In genomic region chr14:54976316-54976715, GRCh38 we compare ENCODE assay signal across 16 cellular contexts. TPM values are rescaled to one million over a fixed set of nuclear protein-coding genes. Genes with fewer than 3 reads are reported as not detected.
A peak's percentile ranks its signal among the peaks of the same experiment; 100 is the strongest.
DNase-seq lines count a peak whose midpoint lies in the region; FAIRE-seq and TF ChIP-seq lines count a peak whose summit lies in the region.
"Had no signal": no experiment of that assay in that cellular context is flagged by ENCODE, and none has a peak within 500 bp of the region (broad histone marks: within the 10 kb centered on the region; RNA-seq: fewer than 3 reads in every experiment).

No MANE protein-coding gene starts in this region.

- H4K20me1 ChIP-seq in astrocyte (ENCODE audit: insufficient read depth, low read length), result no peaks in the 10 kb centered on the region

- peaks cover 3% of the 10 kb centered on the region for H3K4me1 Mint-ChIP-seq in astrocyte (ENCODE audit: low read depth, unreplicated experiment)
- H3K4me1 Mint-ChIP-seq: B cell, nephron had no signal

- H2AFZ ChIP-seq in astrocyte (ENCODE audit: low read depth, low read length), result peak overlapping the region; percentile 4

- H3K27me3 Mint-ChIP-seq in astrocyte (ENCODE audit: low read depth, unreplicated experiment), result no peaks in the 10 kb centered on the region
- H3K27me3 Mint-ChIP-seq: B cell had no signal

- H3K4me2 ChIP-seq in astrocyte (ENCODE audit: low read length), result peak overlapping the region; percentile 65

- H3K4me3 ChIP-seq in astrocyte (ENCODE audit: insufficient read depth, low read depth, low read length), result no peak overlapping the region
- H3K4me3 ChIP-seq: smooth muscle cell had no signal

- no peaks in the 10 kb centered on the region for H3K27me3 ChIP-seq in astrocyte (ENCODE audit: insufficient read depth, low read length)

- no peaks in the 10 kb centered on the region for H3K36me3 Mint-ChIP-seq in astrocyte (ENCODE audit: low read depth, unreplicated experiment)

- no peak overlapping the region for H3K9ac ChIP-seq in astrocyte (ENCODE audit: low read length)

- H3K9me3 ChIP-seq in astrocyte (ENCODE audit: insufficient read depth, low read depth, low read length), result no peaks in the 10 kb centered on the region

- DNase-seq in ACHN (peak; percentile 24), HTR-8/SVneo (ENCODE audit: insufficient read length, low spot score) (peak; percentile 51), astrocyte (ENCODE audit: low read depth) (peak; percentile 87), glomerular endothelial cell (ENCODE audit: extremely low read depth, low read depth, low spot score) (peak; percentile 31), HuH-7.5 (ENCODE audit: low spot score) (no peak), NCI-H1105 (lab: John Stamatoyannopoulos, UW) (no peak), germinal center (ENCODE audit: low spot score) (no peak), COLO829 (ENCODE audit: low spot score) (no peak)
- DNase-seq: activated CD8-positive, alpha-beta memory T cell treated with anti-CD3 and anti-CD28 coated beads, Interleukin-2, amount 50 U/mL, for 48 hours; aorta; NCI-H1105 treated with DMSO at 0.1 percent for 48 hours; T-helper 9 cell had no signal

- peaks cover 2% of the 10 kb centered on the region for H3K36me3 ChIP-seq in astrocyte (ENCODE audit: insufficient read depth, low read length)

- in situ Hi-C loops in ACHN (cut with HindIII; ENCODE audit: low pct_ligation_motif_present, low pct_unique_long_range_greater_than_20kb, low sequenced_read_pairs), result no loop called here

- FAIRE-seq in HTR-8/SVneo (lab: Jason Lieb, UNC) (peak; percentile 49), astrocyte (lab: Jason Lieb, UNC) (peak; percentile 81)
- FAIRE-seq: islet of Langerhans had no signal

- peak overlapping the region; percentile 57 for H3K27ac ChIP-seq in astrocyte (ENCODE audit: low read depth, low read length)

- H3K79me2 ChIP-seq in astrocyte (ENCODE audit: insufficient read depth, low read length), result no peaks in the 10 kb centered on the region

- peaks cover 13% of the 10 kb centered on the region for H3K4me1 ChIP-seq in astrocyte (ENCODE audit: insufficient read depth, low read length)

- no peak for TF ChIP-seq CTCF in astrocyte (IDR thresholded peaks at IDR 0.05; ENCODE audit: insufficient read depth, low read depth, low read length)

- H3K4me3 Mint-ChIP-seq in astrocyte (ENCODE audit: unreplicated experiment), result no peak overlapping the region
- H3K4me3 Mint-ChIP-seq: B cell, nephron had no signal

- no peaks in the 10 kb centered on the region for H3K9me3 Mint-ChIP-seq in astrocyte (ENCODE audit: unreplicated experiment)
- H3K9me3 Mint-ChIP-seq: nephron had no signal

- peak overlapping the region; percentile 66 for H3K27ac Mint-ChIP-seq in astrocyte (ENCODE audit: unreplicated experiment)
- H3K27ac Mint-ChIP-seq: B cell, nephron had no signal

RNA-seq across cellular contexts. Expression of gene WDHD1, which starts 50.6 kb away (rescaled TPM):
- 7.2 and 9.3 TPM in 2 replicates for total RNA-seq in astrocyte
- 4.2 and 5.1 TPM in 2 replicates for total RNA-seq in glomerular endothelial cell

RNA-seq across cellular contexts. Expression of gene SOCS4, which starts 50.7 kb away (rescaled TPM):
- total RNA-seq in astrocyte, result 25.2 and 30.5 TPM in 2 replicates
- 13.7 and 16.3 TPM in 2 replicates for total RNA-seq in glomerular endothelial cell

Comparison
In these comparisons a context has a peak if more than half of its experiments do, and no peak if none do; other contexts are left out.
1. DNase-seq: peak in ACHN (single experiment), HTR-8/SVneo (single experiment), astrocyte (single experiment) and glomerular endothelial cell (single experiment); none in HuH-7.5 (single experiment), NCI-H1105 (single experiment), germinal center (single experiment) and COLO829 (single experiment).